ENCODE assay signal across 8 cellular contexts in the genomic region with DNA sequence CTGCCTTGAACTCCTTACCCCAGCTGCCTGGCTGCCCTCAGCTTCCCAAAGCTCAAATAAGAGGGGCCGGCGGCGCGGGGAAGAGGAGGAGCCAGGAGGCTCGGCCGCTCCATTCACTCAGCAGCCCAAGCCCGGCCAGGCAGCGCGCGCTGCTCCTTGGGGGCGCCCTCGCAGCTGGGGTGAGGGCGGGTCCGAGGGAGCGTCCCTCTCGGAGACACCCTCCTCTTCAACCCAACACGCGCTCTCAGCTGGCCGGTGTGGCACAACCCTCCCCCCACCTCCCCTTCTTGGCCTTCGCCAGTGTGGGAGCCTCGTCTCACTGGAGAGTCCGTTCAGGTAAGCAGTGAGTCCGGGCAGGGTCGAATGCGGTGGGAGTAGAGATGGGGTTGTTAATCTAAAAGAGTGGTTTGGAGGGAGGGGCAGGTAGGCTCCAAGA. TPM values are rescaled to one million over a fixed set of nuclear protein-coding genes. Genes with fewer than 3 reads are reported as not detected.
A peak's percentile ranks its signal among the peaks of the same experiment; 100 is the strongest.
DNase-seq lines count a peak whose midpoint lies in the region; ATAC-seq and TF ChIP-seq lines count a peak whose summit lies in the region.

A gene (minus strand): TSS at position 29 of the 436 bp plus-strand sequence.

- H3K27me3 Mint-ChIP-seq in activated T-cell treated with anti-CD3 and anti-CD28 coated beads, Interleukin-2, amount 50 U/mL, for 4 hours (ENCODE audit: low read depth) = peaks cover 80% of the 10 kb centered on the region
- H3K27me3 Mint-ChIP-seq in activated CD8-positive, alpha-beta T cell treated with anti-CD3 and anti-CD28 coated beads for 36 hours = peaks cover 80% of the 10 kb centered on the region
- H3K27me3 Mint-ChIP-seq in activated T-helper 2 cell treated with anti-CD3 and anti-CD28 coated beads, Interferon-gamma antibody, Interleukin-2, Interleukin-4, amounts not matched to agents 10 μg/mL and 5 μg/mL and 100 μg/mL, durations not matched to agents 14 hours and 24 hours and 36 hours (ENCODE audit: low read depth) = peaks cover 81% of the 10 kb centered on the region

- no peak within 1 kb of the TSS for H3K27ac Mint-ChIP-seq in activated CD8-positive, alpha-beta T cell treated with anti-CD3 and anti-CD28 coated beads for 36 hours
- no peak within 1 kb of the TSS for H3K27ac Mint-ChIP-seq in activated T-helper 2 cell treated with anti-CD3 and anti-CD28 coated beads, Interferon-gamma antibody, Interleukin-2, Interleukin-4, amounts not matched to agents 10 μg/mL and 5 μg/mL and 100 μg/mL, durations not matched to agents 14 hours and 24 hours and 36 hours

- intact Hi-C loops in activated CD8-positive, alpha-beta T cell treated with anti-CD3 and anti-CD28 coated beads for 36 hours (cut with micrococcal nuclease) = loop anchor here (10.0 kb wide), 1 partner anchor 731 kb away; no protein-coding TSS in a partner anchor
- intact Hi-C loops in activated T-helper 2 cell treated with anti-CD3 and anti-CD28 coated beads, Interferon-gamma antibody, Interleukin-2, Interleukin-4, amounts not matched to agents 10 μg/mL and 5 μg/mL and 100 μg/mL, durations not matched to agents 14 hours and 24 hours and 36 hours (cut with micrococcal nuclease) = loop anchor here (5.0 kb wide), 2 partner anchors 103 to 357 kb away; a partner anchor contains a TSS

- POLR2A ChIA-PET in activated CD8-positive, alpha-beta T cell treated with anti-CD3 and anti-CD28 coated beads for 36 hours (lab: Charles Lee) = no interaction called here

- no peak within 1 kb of the TSS for H3K27ac ChIP-seq in upper lobe of left lung

- H3K36me3 ChIP-seq in upper lobe of left lung = no peaks in the 10 kb centered on the region

- H3K4me1 Mint-ChIP-seq in activated T-cell treated with anti-CD3 and anti-CD28 coated beads, Interleukin-2, amount 50 U/mL, for 4 hours (ENCODE audit: low read depth) = peaks cover 36% of the 10 kb centered on the region
- peaks cover 31% of the 10 kb centered on the region for H3K4me1 Mint-ChIP-seq in activated CD8-positive, alpha-beta T cell treated with anti-CD3 and anti-CD28 coated beads for 36 hours (ENCODE audit: low read depth)
- peaks cover 14% of the 10 kb centered on the region for H3K4me1 Mint-ChIP-seq in activated T-helper 2 cell treated with anti-CD3 and anti-CD28 coated beads, Interferon-gamma antibody, Interleukin-2, Interleukin-4, amounts not matched to agents 10 μg/mL and 5 μg/mL and 100 μg/mL, durations not matched to agents 14 hours and 24 hours and 36 hours (ENCODE audit: low read depth)

- H3K9me3 Mint-ChIP-seq in activated T-cell treated with anti-CD3 and anti-CD28 coated beads, Interleukin-2, amount 50 U/mL, for 4 hours = no peaks in the 10 kb centered on the region
- H3K9me3 Mint-ChIP-seq in activated CD8-positive, alpha-beta T cell treated with anti-CD3 and anti-CD28 coated beads for 36 hours = no peaks in the 10 kb centered on the region
- no peaks in the 10 kb centered on the region for H3K9me3 Mint-ChIP-seq in activated T-helper 2 cell treated with anti-CD3 and anti-CD28 coated beads, Interferon-gamma antibody, Interleukin-2, Interleukin-4, amounts not matched to agents 10 μg/mL and 5 μg/mL and 100 μg/mL, durations not matched to agents 14 hours and 24 hours and 36 hours

- H3K27me3 ChIP-seq in upper lobe of left lung = peaks cover 0 to 78% (median 40%) of the 10 kb centered on the region in 4 donors

- 4 to 8% methylated on average over 20 to 25 of the region's 25 CpGs for WGBS in upper lobe of left lung, 2 donors

- peak within 1 kb of the TSS; percentile 29 for H3K4me3 Mint-ChIP-seq in activated T-cell treated with anti-CD3 and anti-CD28 coated beads, Interleukin-2, amount 50 U/mL, for 4 hours
- peak within 1 kb of the TSS; percentile 32 for H3K4me3 Mint-ChIP-seq in activated CD8-positive, alpha-beta T cell treated with anti-CD3 and anti-CD28 coated beads for 36 hours
- no peak within 1 kb of the TSS for H3K4me3 Mint-ChIP-seq in activated T-helper 2 cell treated with anti-CD3 and anti-CD28 coated beads, Interferon-gamma antibody, Interleukin-2, Interleukin-4, amounts not matched to agents 10 μg/mL and 5 μg/mL and 100 μg/mL, durations not matched to agents 14 hours and 24 hours and 36 hours (ENCODE audit: low read depth)

- H3K36me3 Mint-ChIP-seq in activated T-cell treated with anti-CD3 and anti-CD28 coated beads, Interleukin-2, amount 50 U/mL, for 4 hours (ENCODE audit: insufficient read depth) = no peaks in the 10 kb centered on the region
- H3K36me3 Mint-ChIP-seq in activated CD8-positive, alpha-beta T cell treated with anti-CD3 and anti-CD28 coated beads for 36 hours (ENCODE audit: low read depth) = no peaks in the 10 kb centered on the region
- peaks cover 3% of the 10 kb centered on the region for H3K36me3 Mint-ChIP-seq in activated T-helper 2 cell treated with anti-CD3 and anti-CD28 coated beads, Interferon-gamma antibody, Interleukin-2, Interleukin-4, amounts not matched to agents 10 μg/mL and 5 μg/mL and 100 μg/mL, durations not matched to agents 14 hours and 24 hours and 36 hours (ENCODE audit: low read depth)

- peak within 1 kb of the TSS in 3 of 4 donors; percentile 17 to 26 (median 18) for H3K4me3 ChIP-seq in upper lobe of left lung

- TF ChIP-seq EP300 in upper lobe of left lung (IDR thresholded peaks at IDR 0.05) = no peak

- no peak for TF ChIP-seq CTCF in activated CD8-positive, alpha-beta T cell treated with anti-CD3 and anti-CD28 coated beads for 36 hours (IDR thresholded peaks at IDR 0.05)
- TF ChIP-seq CTCF in upper lobe of left lung (IDR thresholded peaks at IDR 0.05) = no peak

- H3K9me3 ChIP-seq in upper lobe of left lung = no peaks in the 10 kb centered on the region

- peak in 1 of 2 donors; percentile 28 for ATAC-seq in activated T-cell treated with anti-CD3 and anti-CD28 coated beads, Interleukin-2, amount 50 U/mL, for 4 hours
- ATAC-seq in activated CD8-positive, alpha-beta T cell treated with anti-CD3 and anti-CD28 coated beads for 36 hours = no peak
- ATAC-seq in upper lobe of left lung (ENCODE audit: low FRiP score in 2 of 2) (peak in 1 of 2 donors; percentile 83), HG02938 (IDR thresholded peaks at IDR 0.05; ENCODE audit: unreplicated experiment) (no peak)

- no peak for DNase-seq in activated T-cell treated with anti-CD3 and anti-CD28 coated beads, Interleukin-2, amount 50 U/mL, for 4 hours
- DNase-seq in activated T-cell treated with anti-CD3 and anti-CD28 coated beads for 4 hours = no peak
- DNase-seq in activated CD8-positive, alpha-beta T cell treated with anti-CD3 and anti-CD28 coated beads for 36 hours = no peak
- DNase-seq in iPS-NIHi11 (ENCODE audit: low spot score) = peak; percentile 74
- peak in 1 of 2 donors; percentile 84 for DNase-seq in upper lobe of left lung
- DNase-seq in COR-L47 (lab: John Stamatoyannopoulos, UW) = no peak
- DNase-seq in activated T-helper 2 cell treated with anti-CD3 and anti-CD28 coated beads, Interferon-gamma antibody, Interleukin-2, Interleukin-4, amounts not matched to agents 10 μg/mL and 5 μg/mL and 100 μg/mL, durations not matched to agents 14 hours and 24 hours and 36 hours (ENCODE audit: low spot score) = no peak

- no peak for TF ChIP-seq POLR2A in upper lobe of left lung (IDR thresholded peaks at IDR 0.05)

- peaks cover 34 to 71% (median 37%) of the 10 kb centered on the region in 4 donors for H3K4me1 ChIP-seq in upper lobe of left lung

- CTCF ChIA-PET in activated CD8-positive, alpha-beta T cell treated with anti-CD3 and anti-CD28 coated beads for 36 hours (lab: Charles Lee) = no interaction called here

RNA-seq across cellular contexts. Expression of the gene that starts here (rescaled TPM):
- total RNA-seq in activated T-cell treated with anti-CD3 and anti-CD28 coated beads, Interleukin-2, amount 50 U/mL, for 4 hours = under 1 TPM in 2 of 3 donors, not detected in 1; 0.18 to 0.30 TPM
- not detected for total RNA-seq in activated CD8-positive, alpha-beta T cell treated with anti-CD3 and anti-CD28 coated beads for 36 hours
- total RNA-seq in upper lobe of left lung = 1 to 10 TPM in 1 of 6 donors, under 1 TPM in 1, not detected in 4; 0.77 to 1.1 TPM
- total RNA-seq in activated T-helper 2 cell treated with anti-CD3 and anti-CD28 coated beads, Interferon-gamma antibody, Interleukin-2, Interleukin-4, amounts not matched to agents 10 μg/mL and 5 μg/mL and 100 μg/mL, durations not matched to agents 14 hours and 24 hours and 36 hours = not detected in 2 replicates
